8 cellular contexts compared by ENCODE assay signal in genomic region chr12:50764116-50764860, GRCh38. TPM values are rescaled to one million over a fixed set of nuclear protein-coding genes. Genes with fewer than 3 reads are reported as not detected.
DNase-seq lines count a peak whose midpoint lies in the region; ATAC-seq and TF ChIP-seq lines count a peak whose summit lies in the region.

No MANE protein-coding gene starts in this region.

- no peaks in the 10 kb centered on the region for H3K27me3 ChIP-seq in OCI-LY1 (ENCODE audit: insufficient read depth, low read length)
- H3K27me3 ChIP-seq in neuron (ENCODE audit: insufficient read depth, low read length): no peaks in the 10 kb centered on the region

- peaks cover 3% of the 10 kb centered on the region; the same call in 1 of the 2 replicates for H3K36me3 ChIP-seq in OCI-LY1 (ENCODE audit: insufficient read depth, low read length)
- no peaks in the 10 kb centered on the region for H3K36me3 ChIP-seq in neuron (ENCODE audit: insufficient read depth, low read length)

- DNase-seq in Ammon's horn (ENCODE audit: low spot score) (peak; percentile 51), fibroblast of villous mesenchyme (ENCODE audit: low read depth) (peak; percentile 48)
- peak; percentile 53 to 73 for DNase-seq in activated T-helper 1 cell treated with anti-CD3 and anti-CD28 coated beads, Interleukin-2, amount 50 U/mL, for 16 hours (ENCODE audit: low read depth in 1 of 2, low spot score in 1 of 2)

- peak overlapping the region; percentile 87 for H3K4me3 ChIP-seq in OCI-LY1 (ENCODE audit: low read depth, low read length, poor library complexity, severe bottlenecking)
- peak overlapping the region; percentile 96 for H3K4me3 ChIP-seq in fibroblast of villous mesenchyme (ENCODE audit: low read depth, low read length)
- peak overlapping the region; percentile 81 for H3K4me3 ChIP-seq in neuron (ENCODE audit: low read length)

- H2AFZ ChIP-seq in OCI-LY1 (ENCODE audit: low read length): no peak overlapping the region
- peak overlapping the region; percentile 11 for H2AFZ ChIP-seq in neuron (ENCODE audit: low read depth, low read length)

- peaks cover 2% of the 10 kb centered on the region; the same call in 1 of the 2 replicates for H3K9me3 ChIP-seq in OCI-LY1 (ENCODE audit: low read length)
- H3K9me3 ChIP-seq in neuron (ENCODE audit: low read length): peaks cover 2% of the 10 kb centered on the region

- H3K27ac ChIP-seq in OCI-LY1 (ENCODE audit: low read depth, low read length, poor library complexity, severe bottlenecking) (peak overlapping the region; percentile 77), temporal lobe (ENCODE audit: low read depth, low read length) (peak overlapping the region; percentile 89)

- H4K20me1 ChIP-seq in OCI-LY1 (ENCODE audit: insufficient read depth, low read length): no peaks in the 10 kb centered on the region

- H3K9ac ChIP-seq in OCI-LY1 (ENCODE audit: low read length): peak overlapping the region; percentile 94

- H3K79me2 ChIP-seq in OCI-LY1 (ENCODE audit: insufficient read depth, low read length): peaks cover 36% of the 10 kb centered on the region

- no peaks in the 10 kb centered on the region for H3K9me2 ChIP-seq in OCI-LY1 (ENCODE audit: low read depth, low read length)

- H3K4me1 ChIP-seq in OCI-LY1 (ENCODE audit: insufficient read depth, low read length, severe bottlenecking): peaks cover 31% of the 10 kb centered on the region
- H3K4me1 ChIP-seq in neuron (ENCODE audit: insufficient read depth, low read length): peaks cover 13% of the 10 kb centered on the region

- no peak for TF ChIP-seq CTCF in OCI-LY1 (IDR thresholded peaks at IDR 0.05; ENCODE audit: low read length)
- no peak for TF ChIP-seq CTCF in fibroblast of villous mesenchyme (IDR thresholded peaks at IDR 0.05; ENCODE audit: insufficient read depth, low read depth, low read length)

- ATAC-seq in GM18873 (IDR thresholded peaks at IDR 0.05; ENCODE audit: low FRiP score, unreplicated experiment): peak; percentile 26
- ATAC-seq in HG03108 (IDR thresholded peaks at IDR 0.05; ENCODE audit: unreplicated experiment): peak; percentile 31

- no peaks in the 10 kb centered on the region for H3F3A ChIP-seq in OCI-LY1 (ENCODE audit: insufficient read depth, low read length)

- peak overlapping the region; percentile 88 for H3K4me2 ChIP-seq in OCI-LY1 (ENCODE audit: low read length)

RNA-seq across cellular contexts. Expression of gene ATF1, which starts 0.4 kb away (rescaled TPM):
- total RNA-seq in fibroblast of villous mesenchyme: 27.2 and 33.8 TPM in 2 replicates
- 17.9 TPM for total RNA-seq in temporal lobe

Comparison
In these comparisons a context has a peak if more than half of its experiments do, and no peak if none do; other contexts are left out.
1. Peak in every context shown above with its lines: DNase-seq, ATAC-seq, H3K4me3 ChIP-seq and H3K27ac ChIP-seq.